ENCODE assay signal across 12 cellular contexts in the genomic region with DNA sequence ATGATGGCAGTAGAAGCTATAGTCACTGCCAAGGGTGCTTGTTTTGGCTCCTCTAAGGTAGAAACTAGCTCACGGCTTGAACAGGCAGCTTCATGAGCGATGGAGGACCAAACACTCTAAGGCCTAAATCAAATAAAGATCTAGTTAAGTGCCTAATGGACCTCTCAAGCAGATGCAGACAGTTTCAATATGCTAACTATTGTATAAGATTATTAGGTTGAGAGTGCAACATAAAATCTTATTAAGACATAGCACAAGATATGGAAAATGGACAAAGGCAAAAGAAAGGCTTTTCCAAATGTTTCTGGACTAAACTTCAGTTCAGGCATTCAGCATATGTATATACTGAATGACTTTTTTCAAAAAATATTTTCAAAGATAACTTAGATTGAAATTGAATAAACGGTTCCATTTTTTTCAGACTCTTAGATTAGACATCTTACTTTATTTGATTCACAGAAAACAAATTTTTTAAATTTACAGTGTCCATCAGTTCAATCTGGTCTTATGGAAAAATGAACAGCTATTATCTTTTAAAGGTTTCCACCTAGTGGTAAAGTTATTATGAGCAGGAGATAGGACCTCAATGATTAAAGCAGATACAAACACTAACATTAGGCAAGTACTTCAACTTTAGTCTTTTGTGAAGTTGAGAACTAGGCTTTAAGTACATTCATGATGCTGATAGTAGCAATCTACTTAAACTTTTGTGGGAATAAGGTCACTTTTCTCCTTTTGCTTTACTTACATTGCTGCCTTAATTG.
DNase-seq lines count a peak whose midpoint lies in the region; ATAC-seq and TF ChIP-seq lines count a peak whose summit lies in the region.
"Had no signal": no experiment of that assay in that cellular context is flagged by ENCODE, and none has a peak within 500 bp of the region (broad histone marks: within the 10 kb centered on the region; RNA-seq: fewer than 3 reads in every experiment).

No MANE protein-coding gene starts in this region.

- no peak overlapping the region for H3K27ac ChIP-seq in adrenal gland
- H3K27ac ChIP-seq: BLaER1, body of pancreas had no signal

- no peak overlapping the region for H3K4me3 Mint-ChIP-seq in activated T-cell treated with anti-CD3 and anti-CD28 coated beads, Interleukin-2, amount 50 U/mL, for 72 hours
- H3K4me3 Mint-ChIP-seq: activated CD4-positive, alpha-beta T cell treated with anti-CD3 and anti-CD28 coated beads, Interleukin-2, amount 10 ng/mL, durations not matched to agents 7 days and 5 days had no signal

- H3K9me3 ChIP-seq in Loucy (ENCODE audit: insufficient read depth, low read depth, low read length) (no peaks in the 10 kb centered on the region), adrenal gland (replicated peaks in 1 of 3) (no peaks in the 10 kb centered on the region)
- H3K9me3 ChIP-seq: BLaER1, body of pancreas had no signal

- H3K36me3 ChIP-seq in Loucy (ENCODE audit: insufficient read depth, low read length) (no peaks in the 10 kb centered on the region), adrenal gland (replicated peaks in 1 of 2) (no peaks in the 10 kb centered on the region)
- H3K36me3 ChIP-seq: BLaER1 had no signal

- H3K27me3 Mint-ChIP-seq in activated T-cell treated with anti-CD3 and anti-CD28 coated beads, Interleukin-2, amount 50 U/mL, for 72 hours (ENCODE audit: low read depth) = no peaks in the 10 kb centered on the region
- H3K27me3 Mint-ChIP-seq: activated CD4-positive, alpha-beta T cell treated with anti-CD3 and anti-CD28 coated beads, Interleukin-2, amount 10 ng/mL, durations not matched to agents 7 days and 5 days had no signal

- no peaks in the 10 kb centered on the region for H4K20me1 ChIP-seq in Loucy (ENCODE audit: insufficient read depth, low read length, poor library complexity, severe bottlenecking)
- H4K20me1 ChIP-seq: BLaER1 had no signal

- no peaks in the 10 kb centered on the region for H3F3A ChIP-seq in Loucy (ENCODE audit: low read depth)

- DNase-seq in A172 (ENCODE audit: low spot score) (peak; percentile 15), cardiac fibroblast (ENCODE audit: low read depth in 2 of 2) (peak; percentile 3 to 20), HK-2 (ENCODE audit: unreplicated experiment) (no peak), adrenal gland (no peak)
- DNase-seq in activated T-cell treated with anti-CD3 and anti-CD28 coated beads, Interleukin-2, amount 50 U/mL, for 72 hours = no peak
- no peak for DNase-seq in activated CD4-positive, alpha-beta T cell treated with anti-CD3 and anti-CD28 coated beads, Interleukin-2, amount 50 U/mL, for 4 hours
- DNase-seq: activated CD4-positive, alpha-beta T cell treated with anti-CD3 and anti-CD28 coated beads, Interleukin-2, amount 10 ng/mL, durations not matched to agents 7 days and 5 days; body of pancreas; occipital lobe had no signal

- no peaks in the 10 kb centered on the region for H3K4me1 Mint-ChIP-seq in activated T-cell treated with anti-CD3 and anti-CD28 coated beads, Interleukin-2, amount 50 U/mL, for 72 hours (ENCODE audit: low read depth)
- H3K4me1 Mint-ChIP-seq: activated CD4-positive, alpha-beta T cell treated with anti-CD3 and anti-CD28 coated beads, Interleukin-2, amount 10 ng/mL, durations not matched to agents 7 days and 5 days had no signal

- no peaks in the 10 kb centered on the region for H3K9me2 ChIP-seq in Loucy (replicated peaks; ENCODE audit: low read depth, low read length)

- no peak overlapping the region for H3K4me3 ChIP-seq in Loucy (ENCODE audit: low read length, poor library complexity, severe bottlenecking)
- H3K4me3 ChIP-seq in cardiac fibroblast (replicated peaks in 1 of 2; ENCODE audit: low read depth in 2 of 2, low read length in 2 of 2) = no peak overlapping the region
- no peak overlapping the region for H3K4me3 ChIP-seq in adrenal gland
- H3K4me3 ChIP-seq: BLaER1, body of pancreas had no signal

- H3K9me3 Mint-ChIP-seq in activated T-cell treated with anti-CD3 and anti-CD28 coated beads, Interleukin-2, amount 50 U/mL, for 72 hours = peaks cover 3 to 6% of the 10 kb centered on the region in 2 donors
- H3K9me3 Mint-ChIP-seq: activated CD4-positive, alpha-beta T cell treated with anti-CD3 and anti-CD28 coated beads, Interleukin-2, amount 10 ng/mL, durations not matched to agents 7 days and 5 days had no signal

- H3K79me2 ChIP-seq in Loucy (ENCODE audit: insufficient read depth, low read length) = no peaks in the 10 kb centered on the region

- H3K4me2 ChIP-seq in Loucy (ENCODE audit: low read depth, low read length, poor library complexity, severe bottlenecking) = no peak overlapping the region
- H3K4me2 ChIP-seq: BLaER1 had no signal

- H3K36me3 Mint-ChIP-seq in activated T-cell treated with anti-CD3 and anti-CD28 coated beads, Interleukin-2, amount 50 U/mL, for 72 hours (ENCODE audit: insufficient read depth in 2 of 2) = no peaks in the 10 kb centered on the region

- no peak overlapping the region for H3K27ac Mint-ChIP-seq in activated T-cell treated with anti-CD3 and anti-CD28 coated beads, Interleukin-2, amount 50 U/mL, for 72 hours
- H3K27ac Mint-ChIP-seq: activated CD4-positive, alpha-beta T cell treated with anti-CD3 and anti-CD28 coated beads, Interleukin-2, amount 10 ng/mL, durations not matched to agents 7 days and 5 days had no signal

- H3K27me3 ChIP-seq in Loucy (ENCODE audit: insufficient read depth, low read length, poor library complexity, severe bottlenecking) (no peaks in the 10 kb centered on the region), adrenal gland (no peaks in the 10 kb centered on the region)
- H3K27me3 ChIP-seq: BLaER1, body of pancreas had no signal

- H2AFZ ChIP-seq in Loucy (ENCODE audit: low read length) = no peak overlapping the region

- peak; percentile 62 for ATAC-seq in GM18868 (IDR thresholded peaks at IDR 0.05; ENCODE audit: unreplicated experiment)
- no peak for ATAC-seq in activated T-cell treated with anti-CD3 and anti-CD28 coated beads, Interleukin-2, amount 50 U/mL, for 72 hours (replicated peaks in 1 of 2)
- ATAC-seq: body of pancreas had no signal

- TF ChIP-seq CTCF in Loucy (conservative IDR thresholded peaks at IDR 0.05; ENCODE audit: low read length) (peak; percentile 33; the same call in 1 of the 2 replicates), cardiac fibroblast (IDR thresholded peaks at IDR 0.05; ENCODE audit: low read depth, low read length) (peak; percentile 16), adrenal gland (IDR thresholded peaks at IDR 0.05) (peak in 2 of 6 experiments; percentile 8 to 29)

- no peak overlapping the region for H3K9ac ChIP-seq in Loucy (ENCODE audit: low read depth, low read length, poor library complexity, severe bottlenecking)
- H3K9ac ChIP-seq: BLaER1 had no signal

- no peak for TF ChIP-seq POLR2A in adrenal gland (IDR thresholded peaks at IDR 0.05)

- intact Hi-C loops in adrenal gland (cut with DNase I) = no loop called here

- WGBS in adrenal gland, 4 donors = 62 to 79% (median 68%) methylated on average over 3 of the region's 3 CpGs

- H3K4me1 ChIP-seq in Loucy (ENCODE audit: insufficient read depth, low read length, poor library complexity, severe bottlenecking) (no peaks in the 10 kb centered on the region), adrenal gland (replicated peaks in 1 of 2) (no peaks in the 10 kb centered on the region)
- H3K4me1 ChIP-seq: body of pancreas had no signal

Comparison
In these comparisons a context has a peak if more than half of its experiments do, and no peak if none do; other contexts are left out.
1. DNase-seq: peak in A172 (single experiment) and cardiac fibroblast (2 of 2); none in HK-2 (single experiment), activated T-cell treated with anti-CD3 and anti-CD28 coated beads, Interleukin-2, amount 50 U/mL, for 72 hours (0 of 2), adrenal gland (0 of 7) and activated CD4-positive, alpha-beta T cell treated with anti-CD3 and anti-CD28 coated beads, Interleukin-2, amount 50 U/mL, for 4 hours (0 of 2).